Comparison of ENCODE assay signal across 21 cellular contexts in genomic region chr6:33750244-33750991, GRCh38. TPM values are rescaled to one million over a fixed set of nuclear protein-coding genes. Genes with fewer than 3 reads are reported as not detected.
DNase-seq lines count a peak whose midpoint lies in the region; ATAC-seq, FAIRE-seq and TF ChIP-seq lines count a peak whose summit lies in the region.
"Had no signal": no experiment of that assay in that cellular context is flagged by ENCODE, and none has a peak within 500 bp of the region (broad histone marks: within the 10 kb centered on the region; RNA-seq: fewer than 3 reads in every experiment).

No MANE protein-coding gene starts in this region.

- WGBS in A549 (ENCODE audit: missing lambda C conversion rate): 59% methylated on average over 10 of the region's 11 CpGs
- WGBS in gastroesophageal sphincter (ENCODE audit: low coverage in 1 of 2), 2 donors: 42 to 54% methylated on average over 6 to 8 of the region's 11 CpGs
- 18 to 44% (median 36%) methylated on average over 11 of the region's 11 CpGs for WGBS in psoas muscle, 3 donors

- no peak for TF ChIP-seq POLR2A in A549 (IDR thresholded peaks at IDR 0.05; ENCODE audit: low read length)
- no peak for TF ChIP-seq POLR2A in NB4 (IDR thresholded peaks at IDR 0.05; ENCODE audit: extremely low read depth, insufficient read length)
- TF ChIP-seq POLR2A in gastroesophageal sphincter (IDR thresholded peaks at IDR 0.05): no peak

- no peaks in the 10 kb centered on the region for H3K27me3 Mint-ChIP-seq in activated CD4-positive, alpha-beta T cell treated with anti-CD3 and anti-CD28 coated beads for 36 hours
- H3K27me3 Mint-ChIP-seq: activated CD8-positive, alpha-beta T cell treated with anti-CD3 and anti-CD28 coated beads for 36 hours had no signal

- TF ChIP-seq EP300 in A549 (IDR thresholded peaks at IDR 0.05) (no peak), gastroesophageal sphincter (IDR thresholded peaks at IDR 0.05) (no peak)

- H3K9me3 ChIP-seq in A549 (no peaks in the 10 kb centered on the region), gastroesophageal sphincter (no peaks in the 10 kb centered on the region), psoas muscle (no peaks in the 10 kb centered on the region)
- H3K9me3 ChIP-seq: testis had no signal

- H3K4me2 ChIP-seq in A549: no peak overlapping the region

- H3K4me3 ChIP-seq in A549 (no peak overlapping the region), NB4 (ENCODE audit: low read depth, low read length) (no peak overlapping the region), gastroesophageal sphincter (no peak overlapping the region), psoas muscle (peak overlapping the region; percentile 72)
- H3K4me3 ChIP-seq: coronary artery, testis had no signal

- FAIRE-seq in A549 (lab: Jason Lieb, UNC): no peak

- peaks cover 17% of the 10 kb centered on the region for H3K4me1 ChIP-seq in A549
- peaks cover 0 to 8% (median 0%) of the 10 kb centered on the region in 3 donors for H3K4me1 ChIP-seq in gastroesophageal sphincter
- peaks cover 26% of the 10 kb centered on the region for H3K4me1 ChIP-seq in psoas muscle

- H3K9me3 Mint-ChIP-seq in activated CD4-positive, alpha-beta T cell treated with anti-CD3 and anti-CD28 coated beads for 36 hours (ENCODE audit: low read depth): no peaks in the 10 kb centered on the region
- H3K9me3 Mint-ChIP-seq: activated CD8-positive, alpha-beta T cell treated with anti-CD3 and anti-CD28 coated beads for 36 hours; activated T-helper 2 cell treated with anti-CD3 and anti-CD28 coated beads, Interferon-gamma antibody, Interleukin-2, Interleukin-4, amounts not matched to agents 10 μg/mL and 5 μg/mL and 100 μg/mL, durations not matched to agents 14 hours and 24 hours and 36 hours; naive thymus-derived CD8-positive, alpha-beta T cell had no signal

- DNase-seq in A549 (ENCODE audit: low read depth in 1 of 2, low spot score in 1 of 2): no peak
- DNase-seq in NB4 (ENCODE audit: low read depth): peak; percentile 70
- DNase-seq in psoas muscle: peak; percentile 81 to 94
- no peak for DNase-seq in activated CD4-positive, alpha-beta T cell treated with anti-CD3 and anti-CD28 coated beads for 36 hours
- DNase-seq in DMS 273 (lab: John Stamatoyannopoulos, UW; ENCODE audit: unreplicated experiment): no peak
- DNase-seq: ACHN; activated CD8-positive, alpha-beta T cell treated with anti-CD3 and anti-CD28 coated beads for 36 hours; amygdala; GOT3; hippocampal formation; naive thymus-derived CD8-positive, alpha-beta T cell; NCI-H187 treated with DMSO at 0.1 percent for 48 hours; NCI-H510A; stimulated activated CD4-positive, alpha-beta T cell treated with anti-CD3 and anti-CD28 coated beads, Interleukin-2, amount 100 ng/mL, for 24 hours; testis had no signal

- TF ChIP-seq RAD21 in A549 (conservative IDR thresholded peaks at IDR 0.05 in 1 of 2, IDR thresholded peaks at IDR 0.05 in 1 of 2): no peak

- no peak for ATAC-seq in A549
- peak; percentile 37 for ATAC-seq in gastroesophageal sphincter
- peak; percentile 51 to 63 (median 60) for ATAC-seq in psoas muscle
- ATAC-seq in activated CD4-positive, alpha-beta T cell treated with anti-CD3 and anti-CD28 coated beads for 36 hours: no peak
- ATAC-seq in GM21529 (IDR thresholded peaks at IDR 0.05; ENCODE audit: unreplicated experiment): no peak
- ATAC-seq in HG03135 (IDR thresholded peaks at IDR 0.05; ENCODE audit: unreplicated experiment): no peak
- ATAC-seq: activated CD8-positive, alpha-beta T cell treated with anti-CD3 and anti-CD28 coated beads for 36 hours; naive thymus-derived CD8-positive, alpha-beta T cell had no signal

- H3K36me3 ChIP-seq in gastroesophageal sphincter: no peaks in the 10 kb centered on the region
- peaks cover 0 to 6% of the 10 kb centered on the region in 2 donors for H3K36me3 ChIP-seq in psoas muscle (ENCODE audit: insufficient read depth in 1 of 2, low read depth in 1 of 2)

- TF ChIP-seq CTCF in A549 (IDR thresholded peaks at IDR 0.05) (no peak), NB4 (IDR thresholded peaks at IDR 0.05; ENCODE audit: low read depth, low read length) (no peak), gastroesophageal sphincter (IDR thresholded peaks at IDR 0.05) (no peak), psoas muscle (IDR thresholded peaks at IDR 0.05) (no peak)

- CTCF ChIA-PET in A549 (lab: Yijun Ruan, JAX): interaction anchor here (0.8 to 3.3 kb wide), 4 partner anchors 7 to 39 kb away, joined by 3 to 10 read pairs (median 6); partner anchors contain the start of gene UQCC2
- CTCF ChIA-PET in activated CD4-positive, alpha-beta T cell treated with anti-CD3 and anti-CD28 coated beads for 36 hours (lab: Charles Lee): interaction anchor here (1.2 kb wide), 1 partner anchor 21 kb away, joined by 3 read pairs; no protein-coding TSS in a partner anchor

- H3K36me3 Mint-ChIP-seq in activated CD4-positive, alpha-beta T cell treated with anti-CD3 and anti-CD28 coated beads for 36 hours (ENCODE audit: low read depth): no peaks in the 10 kb centered on the region
- H3K36me3 Mint-ChIP-seq: naive thymus-derived CD8-positive, alpha-beta T cell had no signal

- no peak overlapping the region for H3K27ac Mint-ChIP-seq in activated CD4-positive, alpha-beta T cell treated with anti-CD3 and anti-CD28 coated beads for 36 hours
- H3K27ac Mint-ChIP-seq: activated CD8-positive, alpha-beta T cell treated with anti-CD3 and anti-CD28 coated beads for 36 hours; activated T-helper 2 cell treated with anti-CD3 and anti-CD28 coated beads, Interferon-gamma antibody, Interleukin-2, Interleukin-4, amounts not matched to agents 10 μg/mL and 5 μg/mL and 100 μg/mL, durations not matched to agents 14 hours and 24 hours and 36 hours had no signal

- intact Hi-C loops in psoas muscle (cut with DNase I): no loop called here
- intact Hi-C loops in activated CD4-positive, alpha-beta T cell treated with anti-CD3 and anti-CD28 coated beads for 36 hours (cut with DNase I, micrococcal nuclease): no loop called here

- POLR2A ChIA-PET in A549 (lab: Yijun Ruan, JAX): no interaction called here
- POLR2A ChIA-PET in activated CD4-positive, alpha-beta T cell treated with anti-CD3 and anti-CD28 coated beads for 36 hours (lab: Charles Lee): no interaction called here

- no peak overlapping the region for H3K4me3 Mint-ChIP-seq in activated CD4-positive, alpha-beta T cell treated with anti-CD3 and anti-CD28 coated beads for 36 hours
- H3K4me3 Mint-ChIP-seq: activated CD8-positive, alpha-beta T cell treated with anti-CD3 and anti-CD28 coated beads for 36 hours; naive thymus-derived CD8-positive, alpha-beta T cell had no signal

- no peaks in the 10 kb centered on the region for H3K4me1 Mint-ChIP-seq in activated CD4-positive, alpha-beta T cell treated with anti-CD3 and anti-CD28 coated beads for 36 hours
- H3K4me1 Mint-ChIP-seq: naive thymus-derived CD8-positive, alpha-beta T cell had no signal

- H3K27ac ChIP-seq in A549 (peak overlapping the region in 1 of 2 experiments; percentile 17; a peak in 1 of 6 replicates), gastroesophageal sphincter (no peak overlapping the region), psoas muscle (peak overlapping the region; percentile 100)
- H3K27ac ChIP-seq: coronary artery, testis had no signal

- peaks cover 25% of the 10 kb centered on the region for H3K27me3 ChIP-seq in gastroesophageal sphincter
- no peaks in the 10 kb centered on the region for H3K27me3 ChIP-seq in psoas muscle (ENCODE audit: insufficient read depth in 3 of 3, low read length in 2 of 3)
- H3K27me3 ChIP-seq: testis had no signal

TF ChIP-seq in A549, 52 proteins besides CTCF, POLR2A, EP300 and RAD21 (continues in another document):
- no peak for TF ChIP-seq FOXS1 (CRISPR knock-in tag; IDR thresholded peaks at IDR 0.05)

RNA-seq across cellular contexts. Expression of gene IP6K3, which starts 3.7 kb away (rescaled TPM):
- 0.11 and 0.12 TPM in 2 replicates for polyA plus RNA-seq in A549 (2011; rRNA removed)
- 0.04 and 0.05 TPM in 2 replicates for polyA plus RNA-seq in A549 (2012; cell fraction: cytosol; rRNA removed)
- polyA plus RNA-seq in A549 (2012; cell fraction: nucleus; rRNA removed): 0.08 and 0.12 TPM in 2 replicates
- polyA plus RNA-seq in A549 (2017; fragmentation: RNase III; extraction: RNeasy Plus Mini Kit Qiagen cat#74134 plus additional on column Dnase treatment): 0.03 to 0.20 TPM (median 0.07 TPM) in 3 replicates
- polyA minus RNA-seq in A549 (2011; rRNA and poly(A)+ RNA removed): not detected in 2 replicates
- total RNA-seq in gastroesophageal sphincter: 1 to 10 TPM in 3 of 4 donors, under 1 TPM in 1; 0.32 to 5.5 (median 2.8) TPM
- total RNA-seq in psoas muscle: 100 to 1,000 TPM; 113 to 363 (median 306) TPM
- polyA plus RNA-seq in psoas muscle: 100 to 1,000 TPM in 2 of 3 donors, 10 to 100 TPM in 1; 95.7 to 220 (median 175) TPM
- total RNA-seq in activated CD4-positive, alpha-beta T cell treated with anti-CD3 and anti-CD28 coated beads for 36 hours: not detected
- total RNA-seq: activated CD8-positive, alpha-beta T cell treated with anti-CD3 and anti-CD28 coated beads for 36 hours; activated T-helper 2 cell treated with anti-CD3 and anti-CD28 coated beads, Interferon-gamma antibody, Interleukin-2, Interleukin-4, amounts not matched to agents 10 μg/mL and 5 μg/mL and 100 μg/mL, durations not matched to agents 14 hours and 24 hours and 36 hours; naive thymus-derived CD8-positive, alpha-beta T cell had no signal
- polyA plus RNA-seq: naive thymus-derived CD8-positive, alpha-beta T cell had no signal

RNA-seq across cellular contexts. Expression of gene LEMD2, which starts 38.5 kb away (rescaled TPM):
- polyA plus RNA-seq in A549 (2011; rRNA removed) (43.2 and 53.0 TPM in 2 replicates), A549 (2017; fragmentation: RNase III; extraction: RNeasy Plus Mini Kit Qiagen cat#74134 plus additional on column Dnase treatment) (44.1 to 48.8 TPM (median 48.3 TPM) in 3 replicates), psoas muscle (10 to 100 TPM; 37.3 to 63.3 (median 45.0) TPM)
- 32.8 and 35.7 TPM in 2 replicates for polyA plus RNA-seq in A549 (2012; cell fraction: cytosol; rRNA removed)
- 64.8 and 72.6 TPM in 2 replicates for polyA plus RNA-seq in A549 (2012; cell fraction: nucleus; rRNA removed)
- 40.6 and 49.4 TPM in 2 replicates for polyA minus RNA-seq in A549 (2011; rRNA and poly(A)+ RNA removed)
- total RNA-seq in gastroesophageal sphincter (10 to 100 TPM; 47.3 to 50.9 (median 49.9) TPM), psoas muscle (10 to 100 TPM; 21.3 to 38.8 (median 24.5) TPM)
- 10 to 100 TPM; 55.2 to 61.5 TPM for total RNA-seq in activated CD4-positive, alpha-beta T cell treated with anti-CD3 and anti-CD28 coated beads for 36 hours

RNA-seq across cellular contexts. Expression of gene UQCC2, which starts 38.9 kb away (rescaled TPM):
- 65.5 and 90.8 TPM in 2 replicates for polyA plus RNA-seq in A549 (2011; rRNA removed)
- 46.0 and 46.7 TPM in 2 replicates for polyA plus RNA-seq in A549 (2012; cell fraction: cytosol; rRNA removed)
- polyA plus RNA-seq in A549 (2012; cell fraction: nucleus; rRNA removed): 22.9 and 25.5 TPM in 2 replicates
- 78.2 to 82.0 TPM (median 81.4 TPM) in 3 replicates for polyA plus RNA-seq in A549 (2017; fragmentation: RNase III; extraction: RNeasy Plus Mini Kit Qiagen cat#74134 plus additional on column Dnase treatment)
- 12.9 and 17.1 TPM in 2 replicates for polyA minus RNA-seq in A549 (2011; rRNA and poly(A)+ RNA removed)
- 10 to 100 TPM; 14.5 to 25.3 (median 17.7) TPM for total RNA-seq in gastroesophageal sphincter
- 100 to 1,000 TPM; 118 to 184 (median 145) TPM for total RNA-seq in psoas muscle
- polyA plus RNA-seq in psoas muscle: 100 to 1,000 TPM; 129 to 158 (median 141) TPM
- 100 to 1,000 TPM; 141 to 147 TPM for total RNA-seq in activated CD4-positive, alpha-beta T cell treated with anti-CD3 and anti-CD28 coated beads for 36 hours

RNA-seq across cellular contexts. Expression of gene MLN, which starts 53.4 kb away (rescaled TPM):
- polyA plus RNA-seq in A549 (2011; rRNA removed) (not detected in 2 replicates), A549 (2017; fragmentation: RNase III; extraction: RNeasy Plus Mini Kit Qiagen cat#74134 plus additional on column Dnase treatment) (not detected in 3 replicates), psoas muscle (not detected)
- polyA plus RNA-seq in A549 (2012; cell fraction: cytosol; rRNA removed): not detected in 2 replicates
- polyA plus RNA-seq in A549 (2012; cell fraction: nucleus; rRNA removed): not detected in 2 replicates
- not detected in 2 replicates for polyA minus RNA-seq in A549 (2011; rRNA and poly(A)+ RNA removed)
- total RNA-seq in gastroesophageal sphincter (not detected), psoas muscle (not detected)
- not detected for total RNA-seq in activated CD4-positive, alpha-beta T cell treated with anti-CD3 and anti-CD28 coated beads for 36 hours
- total RNA-seq: activated CD8-positive, alpha-beta T cell treated with anti-CD3 and anti-CD28 coated beads for 36 hours; activated T-helper 2 cell treated with anti-CD3 and anti-CD28 coated beads, Interferon-gamma antibody, Interleukin-2, Interleukin-4, amounts not matched to agents 10 μg/mL and 5 μg/mL and 100 μg/mL, durations not matched to agents 14 hours and 24 hours and 36 hours; epithelial cell of proximal tubule; naive thymus-derived CD8-positive, alpha-beta T cell; testis had no signal
- polyA plus RNA-seq: naive thymus-derived CD8-positive, alpha-beta T cell had no signal

Comparison
In these comparisons a context has a peak if more than half of its experiments do, and no peak if none do; other contexts are left out.
1. ATAC-seq: peak in gastroesophageal sphincter (single experiment) and psoas muscle (4 of 4); none in A549 (0 of 2), activated CD4-positive, alpha-beta T cell treated with anti-CD3 and anti-CD28 coated beads for 36 hours (single experiment), GM21529 (single experiment) and HG03135 (single experiment).
2. DNase-seq: peak in NB4 (single experiment) and psoas muscle (2 of 2); none in A549 (0 of 2), activated CD4-positive, alpha-beta T cell treated with anti-CD3 and anti-CD28 coated beads for 36 hours (single experiment) and DMS 273 (single experiment).
3. RNA of gene IP6K3, which starts 3.7 kb away (total RNA-seq): 113 to 363 TPM in psoas muscle; 0.32 to 5.5 TPM in gastroesophageal sphincter and not detected in activated CD4-positive, alpha-beta T cell treated with anti-CD3 and anti-CD28 coated beads for 36 hours; every median in the first group is over 10 times any median in the second.
4. RNA of gene UQCC2, which starts 38.9 kb away (total RNA-seq): 118 to 184 TPM in psoas muscle and 141 to 147 TPM in activated CD4-positive, alpha-beta T cell treated with anti-CD3 and anti-CD28 coated beads for 36 hours; 14.5 to 25.3 TPM in gastroesophageal sphincter; every median in the first group is over 4 times any median in the second.